Comparison of ENCODE assay signal across 12 cellular contexts in genomic region chr6:2850480-2851150, GRCh38. TPM values are rescaled to one million over a fixed set of nuclear protein-coding genes. Genes with fewer than 3 reads are reported as not detected.
A peak's percentile ranks its signal among the peaks of the same experiment; 100 is the strongest.
DNase-seq lines count a peak whose midpoint lies in the region; ATAC-seq, FAIRE-seq and TF ChIP-seq lines count a peak whose summit lies in the region.
"Had no signal": no experiment of that assay in that cellular context is flagged by ENCODE, and none has a peak within 500 bp of the region (broad histone marks: within the 10 kb centered on the region; RNA-seq: fewer than 3 reads in every experiment).

No MANE protein-coding gene starts in this region.

- peaks cover 0 to 6% (median 4%) of the 10 kb centered on the region in 7 donors for H3K9me3 Mint-ChIP-seq in CD4-positive, CD25-positive, alpha-beta regulatory T cell
- no peaks in the 10 kb centered on the region for H3K9me3 Mint-ChIP-seq in astrocyte (ENCODE audit: unreplicated experiment)
- H3K9me3 Mint-ChIP-seq in effector memory CD8-positive, alpha-beta T cell: no peaks in the 10 kb centered on the region

- H4K20me1 ChIP-seq in astrocyte (ENCODE audit: insufficient read depth, low read length): no peaks in the 10 kb centered on the region

- no peaks in the 10 kb centered on the region for H3K27me3 ChIP-seq in CD4-positive, CD25-positive, alpha-beta regulatory T cell (ENCODE audit: control insufficient read depth, insufficient read depth, low read length)
- H3K27me3 ChIP-seq in astrocyte (ENCODE audit: insufficient read depth, low read length): no peaks in the 10 kb centered on the region
- H3K27me3 ChIP-seq in mesendoderm (ENCODE audit: insufficient read depth, low read length, poor library complexity): no peaks in the 10 kb centered on the region

- H4K8ac ChIP-seq in mesendoderm (ENCODE audit: low read depth, low read length): no peak overlapping the region

- no peak overlapping the region for H2BK120ac ChIP-seq in mesendoderm (ENCODE audit: low read depth, low read length)

- H3K23ac ChIP-seq in mesendoderm (ENCODE audit: low read length): no peak overlapping the region

- H3K4me3 ChIP-seq in CD4-positive, CD25-positive, alpha-beta regulatory T cell (ENCODE audit: low read depth, low read length): no peak overlapping the region
- no peak overlapping the region for H3K4me3 ChIP-seq in astrocyte (ENCODE audit: insufficient read depth, low read depth, low read length)
- no peak overlapping the region for H3K4me3 ChIP-seq in mesendoderm (ENCODE audit: low read length)

- H3K9me3 ChIP-seq in CD4-positive, CD25-positive, alpha-beta regulatory T cell (ENCODE audit: control insufficient read depth in 2 of 2, low read length in 2 of 2): no peaks in the 10 kb centered on the region
- H3K9me3 ChIP-seq in astrocyte (ENCODE audit: insufficient read depth, low read depth, low read length): no peaks in the 10 kb centered on the region

- H2AFZ ChIP-seq in astrocyte (ENCODE audit: low read depth, low read length): no peak overlapping the region

- peaks cover 54% of the 10 kb centered on the region for H3K4me1 ChIP-seq in CD4-positive, CD25-positive, alpha-beta regulatory T cell (ENCODE audit: control insufficient read depth, insufficient read depth, low read length, poor library complexity, severe bottlenecking)
- H3K4me1 ChIP-seq in astrocyte (ENCODE audit: insufficient read depth, low read length) (peaks cover 34% of the 10 kb centered on the region), mesendoderm (ENCODE audit: control insufficient read depth, low read depth, low read length) (peaks cover 22% of the 10 kb centered on the region)

- H3K79me2 ChIP-seq in astrocyte (ENCODE audit: insufficient read depth, low read length): no peaks in the 10 kb centered on the region
- H3K79me2 ChIP-seq in mesendoderm (ENCODE audit: control insufficient read depth, insufficient read depth, low read length): no peaks in the 10 kb centered on the region

- H3K9ac ChIP-seq in astrocyte (ENCODE audit: low read length) (peak overlapping the region; percentile 38), mesendoderm (ENCODE audit: low read length) (peak overlapping the region; percentile 24)

- H3K4ac ChIP-seq in mesendoderm (ENCODE audit: low read depth, low read length): peak overlapping the region; percentile 78

- no peaks in the 10 kb centered on the region for H3K79me1 ChIP-seq in mesendoderm (ENCODE audit: low read length)

- no peak overlapping the region for H2BK15ac ChIP-seq in mesendoderm (replicated peaks; ENCODE audit: low read depth)

- peak overlapping the region in 1 of 4 donors; percentile 19 for H3K4me3 Mint-ChIP-seq in CD4-positive, CD25-positive, alpha-beta regulatory T cell
- H3K4me3 Mint-ChIP-seq in astrocyte (ENCODE audit: unreplicated experiment): no peak overlapping the region
- no peak overlapping the region for H3K4me3 Mint-ChIP-seq in effector memory CD8-positive, alpha-beta T cell

- FAIRE-seq in astrocyte (lab: Jason Lieb, UNC): no peak
- FAIRE-seq: frontal cortex had no signal

- H3K27ac Mint-ChIP-seq in CD4-positive, CD25-positive, alpha-beta regulatory T cell: peak overlapping the region; percentile 17 to 87 (median 48)
- peak overlapping the region; percentile 69 for H3K27ac Mint-ChIP-seq in astrocyte (ENCODE audit: unreplicated experiment)
- H3K27ac Mint-ChIP-seq in effector memory CD8-positive, alpha-beta T cell: no peak overlapping the region

- no peak overlapping the region for H4K5ac ChIP-seq in mesendoderm (ENCODE audit: low read length)

- no peaks in the 10 kb centered on the region for H3K36me3 ChIP-seq in CD4-positive, CD25-positive, alpha-beta regulatory T cell (ENCODE audit: control insufficient read depth, insufficient read depth, low read length)
- H3K36me3 ChIP-seq in astrocyte (ENCODE audit: insufficient read depth, low read length): no peaks in the 10 kb centered on the region
- no peaks in the 10 kb centered on the region for H3K36me3 ChIP-seq in mesendoderm (ENCODE audit: control insufficient read depth, insufficient read depth, low read length)

- H3K4me1 Mint-ChIP-seq in CD4-positive, CD25-positive, alpha-beta regulatory T cell: peaks cover 38 to 62% (median 54%) of the 10 kb centered on the region in 4 donors
- H3K4me1 Mint-ChIP-seq in astrocyte (ENCODE audit: low read depth, unreplicated experiment): peaks cover 20% of the 10 kb centered on the region
- H3K4me1 Mint-ChIP-seq in effector memory CD8-positive, alpha-beta T cell (ENCODE audit: low read depth in 2 of 2): peaks cover 34 to 36% of the 10 kb centered on the region in 2 donors

- peak overlapping the region; percentile 85 for H2AK5ac ChIP-seq in mesendoderm (ENCODE audit: low read length)

- ATAC-seq in CD4-positive, CD25-positive, alpha-beta regulatory T cell (ENCODE audit: low read depth in 2 of 2): no peak
- ATAC-seq in effector memory CD8-positive, alpha-beta T cell (replicated peaks): no peak

- H3K27ac ChIP-seq in CD4-positive, CD25-positive, alpha-beta regulatory T cell (ENCODE audit: insufficient read depth, low read length, poor library complexity, severe bottlenecking): no peak overlapping the region
- H3K27ac ChIP-seq in astrocyte (ENCODE audit: low read depth, low read length) (peak overlapping the region; percentile 16), mesendoderm (ENCODE audit: low read depth, low read length) (no peak overlapping the region)

- peak overlapping the region; percentile 32 for H3K18ac ChIP-seq in mesendoderm (ENCODE audit: low read length)

- DNase-seq in CD4-positive, CD25-positive, alpha-beta regulatory T cell: no peak
- DNase-seq in HT1080 (ENCODE audit: low read depth) (peak; percentile 34), astrocyte (ENCODE audit: low read depth) (peak; percentile 60), mesendoderm (peak; percentile 65), NCI-H526 (lab: John Stamatoyannopoulos, UW) (no peak), NCI-H524 (lab: John Stamatoyannopoulos, UW) (no peak)
- DNase-seq in effector memory CD8-positive, alpha-beta T cell: no peak
- no peak for DNase-seq in activated naive CD4-positive, alpha-beta T cell treated with anti-CD3 and anti-CD28 coated beads, Interleukin-2, amount 50 U/mL, for 16 hours
- DNase-seq: activated CD4-positive, CD25-positive, alpha-beta regulatory T cell treated with anti-CD3 and anti-CD28 coated beads, Interleukin-2, amount 50 U/mL, for 72 hours; stimulated activated CD4-positive, alpha-beta T cell treated with anti-CD3 and anti-CD28 coated beads, Interleukin-4, amount 100 ng/mL, for 24 hours had no signal

- peak overlapping the region; percentile 51 for H3K4me2 ChIP-seq in astrocyte (ENCODE audit: low read length)
- no peak overlapping the region for H3K4me2 ChIP-seq in mesendoderm (ENCODE audit: low read length)

- H3K36me3 Mint-ChIP-seq in CD4-positive, CD25-positive, alpha-beta regulatory T cell: peaks cover 3% of the 10 kb centered on the region
- no peaks in the 10 kb centered on the region for H3K36me3 Mint-ChIP-seq in astrocyte (ENCODE audit: low read depth, unreplicated experiment)
- peaks cover 3% of the 10 kb centered on the region for H3K36me3 Mint-ChIP-seq in effector memory CD8-positive, alpha-beta T cell (ENCODE audit: insufficient read depth)

- WGBS in mesendoderm (ENCODE audit: extremely low coverage, insufficient coverage, low lambda C conversion rate): no CpG with 5 or more reads among the region's 5 CpGs

- TF ChIP-seq CTCF in astrocyte (IDR thresholded peaks at IDR 0.05; ENCODE audit: insufficient read depth, low read depth, low read length): no peak

- H3K56ac ChIP-seq in mesendoderm (ENCODE audit: low read length): peak overlapping the region; percentile 54

- no peaks in the 10 kb centered on the region for H3K27me3 Mint-ChIP-seq in CD4-positive, CD25-positive, alpha-beta regulatory T cell
- no peaks in the 10 kb centered on the region for H3K27me3 Mint-ChIP-seq in astrocyte (ENCODE audit: low read depth, unreplicated experiment)
- no peaks in the 10 kb centered on the region for H3K27me3 Mint-ChIP-seq in effector memory CD8-positive, alpha-beta T cell

- peak overlapping the region; percentile 59 for H2BK5ac ChIP-seq in mesendoderm (ENCODE audit: low read length)

RNA-seq across cellular contexts. Expression of gene SERPINB1, which starts 9.0 kb away (rescaled TPM):
- total RNA-seq in CD4-positive, CD25-positive, alpha-beta regulatory T cell: 38.1 TPM
- 100 to 1,000 TPM; 100 to 116 (median 109) TPM for polyA plus RNA-seq in CD4-positive, CD25-positive, alpha-beta regulatory T cell
- total RNA-seq in HT1080 (2014; rRNA removed; shearing (Covaris generic)): 1.4 and 1.8 TPM in 2 replicates
- 15.2 and 16.3 TPM in 2 replicates for polyA plus RNA-seq in HT1080 (2015; cell fraction: cytosol; rRNA removed)
- polyA plus RNA-seq in HT1080 (2015; cell fraction: nucleus; rRNA removed): 11.7 and 12.7 TPM in 2 replicates
- total RNA-seq in astrocyte: 1.5 and 2.0 TPM in 2 replicates
- polyA plus RNA-seq in mesendoderm (2013, experiment 1 of 2): 13.7 TPM
- 12.7 TPM for polyA plus RNA-seq in mesendoderm (2013, experiment 2 of 2)
- polyA plus RNA-seq: neural cell had no signal

RNA-seq across cellular contexts. Expression of gene SERPINB9, which starts 52.5 kb away (rescaled TPM):
- 48.1 TPM for total RNA-seq in CD4-positive, CD25-positive, alpha-beta regulatory T cell
- polyA plus RNA-seq in CD4-positive, CD25-positive, alpha-beta regulatory T cell: 10 to 100 TPM; 29.1 to 46.2 (median 37.1) TPM
- total RNA-seq in HT1080 (2014; rRNA removed; shearing (Covaris generic)): not detected in 2 replicates
- not detected in 2 replicates for polyA plus RNA-seq in HT1080 (2015; cell fraction: cytosol; rRNA removed)
- 0.06 TPM in 1 of 2 replicates, not detected in the other for polyA plus RNA-seq in HT1080 (2015; cell fraction: nucleus; rRNA removed)
- total RNA-seq in astrocyte: 2.1 and 6.0 TPM in 2 replicates
- 281 TPM for polyA plus RNA-seq in mesendoderm (2013, experiment 1 of 2)
- polyA plus RNA-seq in mesendoderm (2013, experiment 2 of 2): 280 TPM

Comparison
In these comparisons a context has a peak if more than half of its experiments do, and no peak if none do; other contexts are left out.
1. DNase-seq: peak in HT1080 (single experiment), astrocyte (single experiment) and mesendoderm (single experiment); none in CD4-positive, CD25-positive, alpha-beta regulatory T cell (0 of 3), NCI-H526 (0 of 2), NCI-H524 (0 of 2), effector memory CD8-positive, alpha-beta T cell (0 of 3) and activated naive CD4-positive, alpha-beta T cell treated with anti-CD3 and anti-CD28 coated beads, Interleukin-2, amount 50 U/mL, for 16 hours (single experiment).
2. H3K27ac Mint-ChIP-seq: peak in CD4-positive, CD25-positive, alpha-beta regulatory T cell (3 of 3) and astrocyte (single experiment); none in effector memory CD8-positive, alpha-beta T cell (0 of 2).
3. RNA of gene SERPINB1, which starts 9.0 kb away (total RNA-seq): 38.1 TPM in CD4-positive, CD25-positive, alpha-beta regulatory T cell (single experiment); 1.5 to 2.0 TPM in astrocyte and 1.4 to 1.8 TPM in HT1080; every median in the first group is over 10 times any median in the second.